ENCODE assay signal across 8 cellular contexts in genomic region chr18:21742323-21742687, GRCh38. TPM values are rescaled to one million over a fixed set of nuclear protein-coding genes. Genes with fewer than 3 reads are reported as not detected.
A peak's percentile ranks its signal among the peaks of the same experiment; 100 is the strongest.
DNase-seq lines count a peak whose midpoint lies in the region; ATAC-seq, FAIRE-seq and TF ChIP-seq lines count a peak whose summit lies in the region.

No MANE protein-coding gene starts in this region.

- peaks cover 24 to 48% of the 10 kb centered on the region in 2 donors for H3K4me1 Mint-ChIP-seq in natural killer cell treated with Interleukin-12 subunit alpha and Interleukin-12 subunit beta and Interleukin-15 and Interleukin-18, amount 100 ng/mL, for 72 hours (ENCODE audit: low read depth in 2 of 2)

- H3K27me3 Mint-ChIP-seq in natural killer cell treated with Interleukin-12 subunit alpha and Interleukin-12 subunit beta and Interleukin-15 and Interleukin-18, amount 100 ng/mL, for 72 hours, result peaks cover 0 to 6% of the 10 kb centered on the region in 2 donors

- no peak for TF ChIP-seq POLR2A in H54 (IDR thresholded peaks at IDR 0.05; ENCODE audit: low read depth, low read length)

- H3K4me3 ChIP-seq in BLaER1 treated with 17β-estradiol and CSF1 and Interleukin-3, amounts not matched to agents 10 nM and 100 nM, result peak overlapping the region; percentile 80 to 99 (median 91)
- H3K4me3 ChIP-seq in Loucy (ENCODE audit: low read length, poor library complexity, severe bottlenecking), result peak overlapping the region; percentile 84
- peak overlapping the region; percentile 90 for H3K4me3 ChIP-seq in choroid plexus epithelial cell (ENCODE audit: low read depth, low read length)

- H3K9me2 ChIP-seq in Loucy (replicated peaks; ENCODE audit: low read depth, low read length), result no peaks in the 10 kb centered on the region

- peak overlapping the region; percentile 78 for H3K4me3 Mint-ChIP-seq in natural killer cell treated with Interleukin-12 subunit alpha and Interleukin-12 subunit beta and Interleukin-15 and Interleukin-18, amount 100 ng/mL, for 72 hours

- peak overlapping the region; percentile 94 to 99 (median 97) for H3K9ac ChIP-seq in BLaER1 treated with 17β-estradiol and CSF1 and Interleukin-3, amounts not matched to agents 10 nM and 100 nM
- peak overlapping the region; percentile 93 for H3K9ac ChIP-seq in Loucy (ENCODE audit: low read depth, low read length, poor library complexity, severe bottlenecking)

- peak overlapping the region in 6 of 11 experiments; percentile 96 to 99 (median 98); a peak in 11 of 22 replicates for H3K27ac ChIP-seq in BLaER1 treated with 17β-estradiol and CSF1 and Interleukin-3, amounts not matched to agents 10 nM and 100 nM

- peaks cover 22 to 48% (median 32%) of the 10 kb centered on the region in 10 experiments for H3K4me1 ChIP-seq in BLaER1 treated with 17β-estradiol and CSF1 and Interleukin-3, amounts not matched to agents 10 nM and 100 nM
- H3K4me1 ChIP-seq in Loucy (ENCODE audit: insufficient read depth, low read length, poor library complexity, severe bottlenecking), result peaks cover 55% of the 10 kb centered on the region

- TF ChIP-seq CTCF in Loucy (conservative IDR thresholded peaks at IDR 0.05; ENCODE audit: low read length), result no peak
- no peak for TF ChIP-seq CTCF in choroid plexus epithelial cell (conservative IDR thresholded peaks at IDR 0.05; ENCODE audit: low read depth, low read length)

- peaks cover 0 to 11% (median 0%) of the 10 kb centered on the region in 11 experiments; a peak in 1 of 22 replicates for H3K36me3 ChIP-seq in BLaER1 treated with 17β-estradiol and CSF1 and Interleukin-3, amounts not matched to agents 10 nM and 100 nM
- H3K36me3 ChIP-seq in Loucy (ENCODE audit: insufficient read depth, low read length), result no peaks in the 10 kb centered on the region

- peaks cover 26 to 60% (median 54%) of the 10 kb centered on the region in 11 experiments; a peak in 19 of 22 replicates for H4K20me1 ChIP-seq in BLaER1 treated with 17β-estradiol and CSF1 and Interleukin-3, amounts not matched to agents 10 nM and 100 nM
- peaks cover 60% of the 10 kb centered on the region for H4K20me1 ChIP-seq in Loucy (ENCODE audit: insufficient read depth, low read length, poor library complexity, severe bottlenecking)

- H3K9me3 ChIP-seq in BLaER1 treated with 17β-estradiol and CSF1 and Interleukin-3, amounts not matched to agents 10 nM and 100 nM (replicated peaks in 1 of 11), result peaks cover under 1 to 11% (median 5%) of the 10 kb centered on the region in 11 experiments; a peak in 19 of 22 replicates
- H3K9me3 ChIP-seq in Loucy (ENCODE audit: insufficient read depth, low read depth, low read length), result no peaks in the 10 kb centered on the region

- H3K27ac Mint-ChIP-seq in natural killer cell treated with Interleukin-12 subunit alpha and Interleukin-12 subunit beta and Interleukin-15 and Interleukin-18, amount 100 ng/mL, for 72 hours, result peak overlapping the region in 1 of 2 donors; percentile 48

- no peaks in the 10 kb centered on the region; the same call in 1 of the 2 replicates for H3F3A ChIP-seq in Loucy (ENCODE audit: low read depth)

- FAIRE-seq in H54 (lab: Jason Lieb, UNC), result no peak

- H3K36me3 Mint-ChIP-seq in natural killer cell treated with Interleukin-12 subunit alpha and Interleukin-12 subunit beta and Interleukin-15 and Interleukin-18, amount 100 ng/mL, for 72 hours, result no peaks in the 10 kb centered on the region

- peak overlapping the region; percentile 79 to 99 (median 92) for H3K4me2 ChIP-seq in BLaER1 treated with 17β-estradiol and CSF1 and Interleukin-3, amounts not matched to agents 10 nM and 100 nM
- H3K4me2 ChIP-seq in Loucy (ENCODE audit: low read depth, low read length, poor library complexity, severe bottlenecking), result peak overlapping the region; percentile 90

- no peaks in the 10 kb centered on the region for H3K9me3 Mint-ChIP-seq in natural killer cell treated with Interleukin-12 subunit alpha and Interleukin-12 subunit beta and Interleukin-15 and Interleukin-18, amount 100 ng/mL, for 72 hours

- no peaks in the 10 kb centered on the region for H3K27me3 ChIP-seq in BLaER1 treated with 17β-estradiol and CSF1 and Interleukin-3, amounts not matched to agents 10 nM and 100 nM
- H3K27me3 ChIP-seq in Loucy (ENCODE audit: insufficient read depth, low read length, poor library complexity, severe bottlenecking), result no peaks in the 10 kb centered on the region

- no peak for DNase-seq in choroid plexus epithelial cell (ENCODE audit: low read depth)
- DNase-seq in natural killer cell treated with Interleukin-12 subunit alpha and Interleukin-12 subunit beta and Interleukin-15 and Interleukin-18, amount 100 ng/mL, for 72 hours (ENCODE audit: low spot score), result no peak
- DNase-seq in HT-29 (ENCODE audit: low spot score), result no peak
- DNase-seq in H54 (ENCODE audit: insufficient read length, low spot score), result no peak
- DNase-seq in stimulated activated CD8-positive, alpha-beta memory T cell treated with anti-CD3 and anti-CD28 coated beads, Interleukin-4, amount 100 ng/mL, for 48 hours, result no peak
- DNase-seq in stimulated activated CD4-positive, alpha-beta T cell treated with anti-CD3 and anti-CD28 coated beads, Interleukin-12 subunit alpha, Interleukin-12 subunit beta, amount 100 ng/mL, for 4 hours, result no peak

- H2AFZ ChIP-seq in Loucy (ENCODE audit: low read length), result no peak overlapping the region

- H3K79me2 ChIP-seq in Loucy (ENCODE audit: insufficient read depth, low read length), result peaks cover 62% of the 10 kb centered on the region

- ATAC-seq in natural killer cell treated with Interleukin-12 subunit alpha and Interleukin-12 subunit beta and Interleukin-15 and Interleukin-18, amount 100 ng/mL, for 72 hours, result no peak

RNA-seq across cellular contexts. Expression of gene MIB1, which starts 1.7 kb away (rescaled TPM):
- total RNA-seq in natural killer cell treated with Interleukin-12 subunit alpha and Interleukin-12 subunit beta and Interleukin-15 and Interleukin-18, amount 100 ng/mL, for 72 hours, result 10 to 100 TPM; 20.1 to 30.3 TPM
- total RNA-seq in HT-29 (2014; rRNA removed; shearing (Covaris generic)), result 10.9 and 12.3 TPM in 2 replicates

RNA-seq across cellular contexts. Expression of gene ABHD3, which starts 37.7 kb away (rescaled TPM):
- total RNA-seq in natural killer cell treated with Interleukin-12 subunit alpha and Interleukin-12 subunit beta and Interleukin-15 and Interleukin-18, amount 100 ng/mL, for 72 hours, result 10 to 100 TPM; 48.1 to 54.4 TPM
- 15.2 and 16.5 TPM in 2 replicates for total RNA-seq in HT-29 (2014; rRNA removed; shearing (Covaris generic))
